Comparison of ENCODE assay signal across 1 cellular context in genomic region chr14:68941820-68942219, GRCh38.
TF ChIP-seq lines count a peak whose summit lies in the region.

No MANE protein-coding gene starts in this region.

TF ChIP-seq in WTC11, 78 proteins besides CTCF, POLR2A, EP300 and RAD21 (continued from another document):
- no peak for TF ChIP-seq IRF1 (CRISPR knock-in tag; IDR thresholded peaks at IDR 0.05)
- peak; percentile 74; the same call in 1 of the 2 replicates for TF ChIP-seq USF1 (CRISPR knock-in tag; IDR thresholded peaks at IDR 0.05)
- TF ChIP-seq ZNF532 (CRISPR knock-in tag; IDR thresholded peaks at IDR 0.05; ENCODE audit: borderline replicate concordance): 0 out of 2 replicates have a peak, but pooled peaks have one; percentile 15
- TF ChIP-seq ZNF219 (CRISPR knock-in tag; IDR thresholded peaks at IDR 0.05; ENCODE audit: borderline replicate concordance): no peak
- TF ChIP-seq ATF2 (CRISPR knock-in tag; IDR thresholded peaks at IDR 0.05; ENCODE audit: borderline replicate concordance, low read depth): no peak
- peak; percentile 71; the same call in 1 of the 2 replicates for TF ChIP-seq ZNF423 (CRISPR knock-in tag; IDR thresholded peaks at IDR 0.05)
TF ChIP-seq in WTC11: peak in this region for 6.
